In the genomic region with DNA sequence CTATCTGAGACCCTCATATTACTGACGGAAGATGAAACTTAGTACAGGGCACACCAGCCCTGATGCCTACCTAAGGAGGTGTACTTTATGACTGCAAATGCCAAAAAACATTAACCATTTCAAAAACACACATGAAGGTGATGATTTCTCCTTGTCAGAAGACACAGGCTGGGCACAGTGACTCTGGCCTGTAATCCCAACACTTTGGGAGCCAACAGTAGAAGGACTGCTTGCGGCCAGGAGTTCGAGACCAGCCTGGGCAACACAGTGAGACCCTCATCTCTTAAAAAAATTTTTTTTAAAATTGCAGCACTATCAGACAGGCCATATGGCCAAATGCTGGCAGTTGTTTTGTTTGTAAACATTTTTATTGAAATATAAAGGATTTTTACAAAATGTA, we compare ENCODE assay signal across 28 cellular contexts.
DNase-seq lines count a peak whose midpoint lies in the region; ATAC-seq, FAIRE-seq and TF ChIP-seq lines count a peak whose summit lies in the region.
"Had no signal": no experiment of that assay in that cellular context is flagged by ENCODE, and none has a peak within 500 bp of the region (broad histone marks: within the 10 kb centered on the region; RNA-seq: fewer than 3 reads in every experiment).

No MANE protein-coding gene starts in this region.

- no peak overlapping the region for H3K4me3 ChIP-seq in AG04450 (ENCODE audit: low read depth, low read length)
- H3K4me3 ChIP-seq in H1 (ENCODE audit: extremely low read depth in 1 of 4, insufficient read depth in 2 of 4, low read depth in 3 of 4, low read length in 4 of 4) = no peak overlapping the region
- H3K4me3 ChIP-seq in rectal smooth muscle tissue (ENCODE audit: low read length) = no peak overlapping the region
- no peak overlapping the region for H3K4me3 ChIP-seq in upper lobe of left lung
- H3K4me3 ChIP-seq: ascending aorta, suprapubic skin had no signal

- no peak overlapping the region for H3K23ac ChIP-seq in H1 (ENCODE audit: insufficient read length)

- no peaks in the 10 kb centered on the region for H3K23me2 ChIP-seq in H1 (ENCODE audit: low read depth, low read length)

- ATAC-seq in WTC11 = no peak
- ATAC-seq in activated CD8-positive, alpha-beta memory T cell treated with anti-CD3 and anti-CD28 coated beads, Interleukin-2, amount 10 ng/mL, durations not matched to agents 7 days and 5 days = no peak
- ATAC-seq in upper lobe of left lung (ENCODE audit: low FRiP score in 2 of 2) = no peak
- ATAC-seq: activated CD4-positive, alpha-beta T cell treated with anti-CD3 and anti-CD28 coated beads for 36 hours; stimulated activated memory B cell treated with anti-CD40 and anti-IgM and Interleukin-4, amounts not matched to agents 10 μg/mL and 1 μg/mL and 100 μg/mL, for 72 hours had no signal

- H3K4ac ChIP-seq in H1 (replicated peaks; ENCODE audit: insufficient read length, low read depth, low read length) = no peak overlapping the region

- H3K9ac ChIP-seq in H1 (replicated peaks in 1 of 4; ENCODE audit: extremely low read depth in 1 of 4, low read depth in 3 of 4, low read length in 3 of 4) (no peak overlapping the region), rectal smooth muscle tissue (ENCODE audit: low read length) (no peak overlapping the region)

- H3K79me2 ChIP-seq in H1 (ENCODE audit: control insufficient read depth in 1 of 2, insufficient read depth in 2 of 2, low read length in 2 of 2) = peaks cover 15 to 99% of the 10 kb centered on the region in 2 experiments

- H3K27ac ChIP-seq in AG04450 (ENCODE audit: low read depth, low read length) (peak overlapping the region; percentile 41), H1 (ENCODE audit: low read depth, low read length) (no peak overlapping the region), rectal smooth muscle tissue (ENCODE audit: low read depth, low read length) (peak overlapping the region; percentile 84), upper lobe of left lung (no peak overlapping the region)
- H3K27ac ChIP-seq: ascending aorta had no signal

- H2BK20ac ChIP-seq in H1 (ENCODE audit: low read length) = no peak overlapping the region

- TF ChIP-seq EP300 in H1 (IDR thresholded peaks at IDR 0.05; ENCODE audit: borderline replicate concordance in 1 of 2, low read depth in 2 of 2, low read length in 2 of 2) = no peak
- TF ChIP-seq EP300 in upper lobe of left lung (IDR thresholded peaks at IDR 0.05) = no peak

- no peak overlapping the region for H2BK5ac ChIP-seq in H1 (ENCODE audit: low read depth, low read length)

- H3K4me3 Mint-ChIP-seq in WTC11 = no peak overlapping the region
- no peak overlapping the region for H3K4me3 Mint-ChIP-seq in activated CD8-positive, alpha-beta memory T cell treated with anti-CD3 and anti-CD28 coated beads, Interleukin-2, amount 10 ng/mL, durations not matched to agents 7 days and 5 days
- H3K4me3 Mint-ChIP-seq: activated CD4-positive, alpha-beta T cell treated with anti-CD3 and anti-CD28 coated beads for 36 hours; activated naive CD8-positive, alpha-beta T cell treated with anti-CD3 and anti-CD28 coated beads, Interleukin-2, amount 10 ng/mL, durations not matched to agents 7 days and 5 days; CD8-positive, alpha-beta memory T cell; immature natural killer cell; stimulated activated memory B cell treated with anti-CD40 and anti-IgM and Interleukin-4, amounts not matched to agents 10 μg/mL and 1 μg/mL and 100 μg/mL, for 72 hours had no signal

- POLR2A ChIA-PET in AG04450 (lab: Yijun Ruan, JAX) (no interaction called here), WTC11 (lab: Charles Lee) (no interaction called here), H1 (lab: Charles Lee; ENCODE audit: partially characterized antibody) (interaction anchor here (0.9 to 1.2 kb wide), 2 partner anchors 15 kb away, joined by 3 to 4 read pairs; no protein-coding TSS in a partner anchor)

- H3K18ac ChIP-seq in H1 (ENCODE audit: extremely low read depth, low read length) = no peak overlapping the region

- peaks cover 18% of the 10 kb centered on the region for H3K79me1 ChIP-seq in H1 (ENCODE audit: low read depth, low read length)

- no peak overlapping the region for H4K5ac ChIP-seq in H1 (ENCODE audit: insufficient read length, low read depth, low read length)

- H3K4me2 ChIP-seq in H1 (ENCODE audit: insufficient read depth in 1 of 2, low read depth in 2 of 2, low read length in 2 of 2) = no peak overlapping the region

- H2BK120ac ChIP-seq in H1 (replicated peaks; ENCODE audit: low read depth, low read length) = no peak overlapping the region

- peaks cover 0 to 24% (median 17%) of the 10 kb centered on the region in 4 experiments; a peak in 6 of 7 replicates for H3K4me1 ChIP-seq in H1 (replicated peaks in 1 of 4; ENCODE audit: control insufficient read depth in 3 of 4, insufficient read depth in 4 of 4, low read length in 3 of 4)
- H3K4me1 ChIP-seq in rectal smooth muscle tissue (ENCODE audit: control insufficient read depth, insufficient read depth, low read length) = peaks cover 63% of the 10 kb centered on the region
- peaks cover 5 to 25% (median 19%) of the 10 kb centered on the region in 4 donors for H3K4me1 ChIP-seq in upper lobe of left lung

- no peak for TF ChIP-seq RAD21 in H1 (IDR thresholded peaks at IDR 0.05 in 1 of 2, conservative IDR thresholded peaks at IDR 0.05 in 1 of 2; ENCODE audit: low read depth in 2 of 2, low read length in 2 of 2)

- 0 out of 2 replicates have a peak overlapping the region, but pooled peaks have one; percentile 40 for H2BK15ac ChIP-seq in H1 (ENCODE audit: low read length)

- no peak overlapping the region for H3K14ac ChIP-seq in H1 (ENCODE audit: insufficient read length)

- no peak overlapping the region for H2AK5ac ChIP-seq in H1 (ENCODE audit: low read depth, low read length)

- peaks cover 38% of the 10 kb centered on the region for H3K36me3 Mint-ChIP-seq in WTC11
- peaks cover 26% of the 10 kb centered on the region for H3K36me3 Mint-ChIP-seq in activated CD8-positive, alpha-beta memory T cell treated with anti-CD3 and anti-CD28 coated beads, Interleukin-2, amount 10 ng/mL, durations not matched to agents 7 days and 5 days

- FAIRE-seq in H1 (lab: Jason Lieb, UNC) = no peak
- FAIRE-seq: endothelial cell of umbilical vein, GM18507, GM19239 had no signal

- no peak overlapping the region for H4K91ac ChIP-seq in H1 (replicated peaks; ENCODE audit: insufficient read length, low read length)

- WGBS in H1 (ENCODE audit: extremely low coverage in 1 of 2, insufficient coverage in 1 of 2, insufficient read length in 1 of 2, insufficient replicate concordance in 2 of 2, low coverage in 1 of 2, low lambda C conversion rate in 2 of 2, missing lambda C conversion rate in 1 of 2), 2 experiments = 87% methylated on average over 3 of the region's 3 CpGs; no CpG with 5 or more reads in 1 of the 2 experiments
- WGBS in upper lobe of left lung, 2 donors = 100% methylated on average over 3 of the region's 3 CpGs

- H4K8ac ChIP-seq in H1 (ENCODE audit: extremely low read depth, insufficient read depth, low read length) = no peak overlapping the region

- no peak for DNase-seq in AG04450 (ENCODE audit: low read depth, low spot score)
- no peak for DNase-seq in WTC11 (ENCODE audit: low spot score)
- DNase-seq in H1 (ENCODE audit: low read depth in 1 of 2, low spot score in 2 of 2) = no peak
- DNase-seq in islet precursor cell = no peak
- DNase-seq in activated CD8-positive, alpha-beta memory T cell treated with anti-CD3 and anti-CD28 coated beads, Interleukin-2, amount 10 ng/mL, durations not matched to agents 7 days and 5 days = no peak
- no peak for DNase-seq in GM03348 (ENCODE audit: low spot score)
- DNase-seq in upper lobe of left lung = no peak
- DNase-seq: activated CD4-positive, alpha-beta T cell treated with anti-CD3 and anti-CD28 coated beads for 36 hours; activated effector memory CD4-positive, alpha-beta T cell treated with anti-CD3 and anti-CD28 coated beads, Interleukin-2, amount 50 U/mL, for 16 hours; activated naive CD8-positive, alpha-beta T cell treated with anti-CD3 and anti-CD28 coated beads, Interleukin-2, amount 10 ng/mL, durations not matched to agents 7 days and 5 days; activated T-cell treated with anti-CD3 and anti-CD28 coated beads for 4 hours; CD8-positive, alpha-beta memory T cell; cerebellar nuclear complex; H7; hypothalamus; immature natural killer cell; NCI-H1092 treated with DMSO at 0.1 percent for 48 hours; NCI-H1694 treated with DMSO at 0.1 percent for 48 hours; NCI-H446; NCI-H774; SIG-M5 had no signal

- H4K20me1 ChIP-seq in H1 (replicated peaks in 1 of 2; ENCODE audit: control insufficient read depth in 1 of 2, insufficient read depth in 2 of 2, low read length in 2 of 2) = peaks cover 14 to 47% of the 10 kb centered on the region in 2 experiments

- peak overlapping the region; percentile 18; the same call in 1 of the 2 replicates for H3K27ac Mint-ChIP-seq in WTC11
- H3K27ac Mint-ChIP-seq in activated CD8-positive, alpha-beta memory T cell treated with anti-CD3 and anti-CD28 coated beads, Interleukin-2, amount 10 ng/mL, durations not matched to agents 7 days and 5 days = no peak overlapping the region
- H3K27ac Mint-ChIP-seq: activated CD4-positive, alpha-beta T cell treated with anti-CD3 and anti-CD28 coated beads for 36 hours; activated naive CD8-positive, alpha-beta T cell treated with anti-CD3 and anti-CD28 coated beads, Interleukin-2, amount 10 ng/mL, durations not matched to agents 7 days and 5 days; immature natural killer cell; stimulated activated memory B cell treated with anti-CD40 and anti-IgM and Interleukin-4, amounts not matched to agents 10 μg/mL and 1 μg/mL and 100 μg/mL, for 72 hours had no signal

- peaks cover 17% of the 10 kb centered on the region for H3K9me3 Mint-ChIP-seq in WTC11
- peaks cover 7% of the 10 kb centered on the region for H3K9me3 Mint-ChIP-seq in activated CD8-positive, alpha-beta memory T cell treated with anti-CD3 and anti-CD28 coated beads, Interleukin-2, amount 10 ng/mL, durations not matched to agents 7 days and 5 days (ENCODE audit: low read depth)

- TF ChIP-seq CTCF in AG04450 (IDR thresholded peaks at IDR 0.05; ENCODE audit: low read depth, low read length) (no peak), WTC11 (IDR thresholded peaks at IDR 0.05) (no peak), H1 (IDR thresholded peaks at IDR 0.05; ENCODE audit: control extremely low read depth in 1 of 3, insufficient read depth in 1 of 3, low read depth in 1 of 3, low read length in 3 of 3) (no peak), upper lobe of left lung (IDR thresholded peaks at IDR 0.05) (no peak)

- H3K36me3 ChIP-seq in H1 (ENCODE audit: control insufficient read depth in 2 of 4, insufficient read depth in 4 of 4, low read length in 3 of 4) (peaks cover 0 to 30% (median 7%) of the 10 kb centered on the region in 4 experiments; a peak in 5 of 8 replicates), rectal smooth muscle tissue (ENCODE audit: control insufficient read depth, insufficient read depth, low read length) (no peaks in the 10 kb centered on the region), upper lobe of left lung (peaks cover 0 to 3% (median 0%) of the 10 kb centered on the region in 4 donors)
- H3K36me3 ChIP-seq: ascending aorta, suprapubic skin had no signal

- H3K9me3 ChIP-seq in AG04450 (ENCODE audit: control insufficient read depth, insufficient read depth, low read length) (no peaks in the 10 kb centered on the region; the same call in 1 of the 2 replicates), H1 (ENCODE audit: insufficient read depth in 2 of 2, low read depth in 1 of 2, low read length in 1 of 2) (peaks cover 12 to 16% of the 10 kb centered on the region in 2 experiments), upper lobe of left lung (no peaks in the 10 kb centered on the region)
- H3K9me3 ChIP-seq: ascending aorta, suprapubic skin had no signal

- H2AFZ ChIP-seq in H1 (ENCODE audit: low read length) = no peak overlapping the region

- no peak overlapping the region for H2BK12ac ChIP-seq in H1 (ENCODE audit: low read depth, low read length)

- no peaks in the 10 kb centered on the region for H3K27me3 ChIP-seq in AG04450 (ENCODE audit: control insufficient read depth, insufficient read depth, low read length)
- H3K27me3 ChIP-seq in H1 (replicated peaks in 1 of 4; ENCODE audit: control insufficient read depth in 3 of 4, extremely low read depth in 1 of 4, insufficient read depth in 3 of 4, low read length in 3 of 4) = no peaks in the 10 kb centered on the region
- H3K27me3 ChIP-seq in rectal smooth muscle tissue (ENCODE audit: control insufficient read depth, insufficient read depth, low read length) = no peaks in the 10 kb centered on the region
- H3K27me3 ChIP-seq in upper lobe of left lung = no peaks in the 10 kb centered on the region
- H3K27me3 ChIP-seq: ascending aorta, suprapubic skin had no signal

- peaks cover 74% of the 10 kb centered on the region for H3K4me1 Mint-ChIP-seq in WTC11
- no peaks in the 10 kb centered on the region for H3K4me1 Mint-ChIP-seq in activated CD8-positive, alpha-beta memory T cell treated with anti-CD3 and anti-CD28 coated beads, Interleukin-2, amount 10 ng/mL, durations not matched to agents 7 days and 5 days
- H3K4me1 Mint-ChIP-seq: activated naive CD8-positive, alpha-beta T cell treated with anti-CD3 and anti-CD28 coated beads, Interleukin-2, amount 10 ng/mL, durations not matched to agents 7 days and 5 days; stimulated activated memory B cell treated with anti-CD40 and anti-IgM and Interleukin-4, amounts not matched to agents 10 μg/mL and 1 μg/mL and 100 μg/mL, for 72 hours had no signal

- no peaks in the 10 kb centered on the region for H3K27me3 Mint-ChIP-seq in WTC11 (ENCODE audit: low read depth)
- H3K27me3 Mint-ChIP-seq in activated CD8-positive, alpha-beta memory T cell treated with anti-CD3 and anti-CD28 coated beads, Interleukin-2, amount 10 ng/mL, durations not matched to agents 7 days and 5 days = no peaks in the 10 kb centered on the region
- H3K27me3 Mint-ChIP-seq: activated CD4-positive, alpha-beta T cell treated with anti-CD3 and anti-CD28 coated beads for 36 hours; activated naive CD8-positive, alpha-beta T cell treated with anti-CD3 and anti-CD28 coated beads, Interleukin-2, amount 10 ng/mL, durations not matched to agents 7 days and 5 days; CD8-positive, alpha-beta memory T cell; stimulated activated memory B cell treated with anti-CD40 and anti-IgM and Interleukin-4, amounts not matched to agents 10 μg/mL and 1 μg/mL and 100 μg/mL, for 72 hours had no signal

- CTCF ChIA-PET in AG04450 (lab: Charles Lee) = interaction anchor here (1.3 kb wide), 1 partner anchor 9 kb away, joined by 4 read pairs; no protein-coding TSS in a partner anchor
- CTCF ChIA-PET in WTC11 (lab: Charles Lee) = interaction anchor here (1.1 kb wide), 1 partner anchor 19 kb away, joined by 11 read pairs; no protein-coding TSS in a partner anchor
- CTCF ChIA-PET in H1 (lab: Charles Lee; ENCODE audit: partially characterized antibody) = no interaction called here
- CTCF ChIA-PET in activated CD8-positive, alpha-beta memory T cell treated with anti-CD3 and anti-CD28 coated beads, Interleukin-2, amount 10 ng/mL, durations not matched to agents 7 days and 5 days (lab: Charles Lee) = no interaction called here

- TF ChIP-seq POLR2A in H1 (IDR thresholded peaks at IDR 0.05; ENCODE audit: control extremely low read depth in 1 of 2, low read depth in 2 of 2, low read length in 2 of 2) (no peak), upper lobe of left lung (IDR thresholded peaks at IDR 0.05) (no peak)

- H3K56ac ChIP-seq in H1 (replicated peaks; ENCODE audit: insufficient read length, low read depth, low read length) = no peak overlapping the region

Comparison
In these comparisons a context has a peak if more than half of its experiments do, and no peak if none do; other contexts are left out.
1. H3K27ac ChIP-seq: peak in AG04450 (single experiment) and rectal smooth muscle tissue (single experiment); none in H1 (single experiment) and upper lobe of left lung (0 of 4).
2. CTCF ChIA-PET loops: an anchor here in AG04450 (1.3 kb wide) and WTC11 (1.1 kb wide); none called in H1 and activated CD8-positive, alpha-beta memory T cell treated with anti-CD3 and anti-CD28 coated beads, Interleukin-2, amount 10 ng/mL, durations not matched to agents 7 days and 5 days.